Comparison of ENCODE assay signal across 8 cellular contexts in genomic region chr6:99868074-99868702, GRCh38.
A peak's percentile ranks its signal among the peaks of the same experiment; 100 is the strongest.
DNase-seq lines count a peak whose midpoint lies in the region; FAIRE-seq and TF ChIP-seq lines count a peak whose summit lies in the region.

No MANE protein-coding gene starts in this region.

- FAIRE-seq in G401.6 (lab: Jason Lieb, UNC) (peak; percentile 94), RCC 7860 (lab: Jason Lieb, UNC) (peak; percentile 36), frontal cortex (lab: Jason Lieb, UNC) (peak; percentile 21)

- no peaks in the 10 kb centered on the region for H3K27me3 ChIP-seq in ovary

- peak overlapping the region; percentile 19 for H3K4me3 Mint-ChIP-seq in type B pancreatic cell

- no peak overlapping the region for H3K4me3 ChIP-seq in ovary

- no peak for TF ChIP-seq POLR2A in ovary (IDR thresholded peaks at IDR 0.05)

- 1 to 9% (median 3%) methylated on average over 13 of the region's 13 CpGs for WGBS in ovary, 3 donors

- no peaks in the 10 kb centered on the region for H3K9me3 ChIP-seq in ovary

- TF ChIP-seq EP300 in ovary (IDR thresholded peaks at IDR 0.05): no peak

- H3K36me3 Mint-ChIP-seq in type B pancreatic cell: no peaks in the 10 kb centered on the region

- no peaks in the 10 kb centered on the region for H3K9me3 Mint-ChIP-seq in type B pancreatic cell

- intact Hi-C loops in ovary (cut with DNase I): no loop called here

- peak; percentile 29 for DNase-seq in H4 (ENCODE audit: low spot score)
- peak; percentile 61 to 72 for DNase-seq in Kasumi-1 (lab: John Stamatoyannopoulos, UW)
- peak; percentile 21 for DNase-seq in RCC 7860 (ENCODE audit: low spot score)
- peak; percentile 38 for DNase-seq in activated T-helper 9 cell treated with anti-CD3 and anti-CD28 coated beads, Interleukin-2, amount 50 U/mL, for 16 hours (ENCODE audit: low read depth)
- DNase-seq in frontal cortex (ENCODE audit: low spot score in 2 of 2): peak; percentile 8 to 22
- peak; percentile 39 to 66 (median 59) for DNase-seq in ovary
- peak; percentile 75 for DNase-seq in type B pancreatic cell (ENCODE audit: extremely low spot score, unreplicated experiment)

- no peaks in the 10 kb centered on the region for H3K4me1 Mint-ChIP-seq in type B pancreatic cell (ENCODE audit: unreplicated experiment)

- H3K27ac Mint-ChIP-seq in type B pancreatic cell: no peak overlapping the region

- H3K36me3 ChIP-seq in ovary: no peaks in the 10 kb centered on the region

- H3K4me1 ChIP-seq in ovary (ENCODE audit: insufficient read depth): peaks cover 1% of the 10 kb centered on the region

- peak in 1 of 3 donors; percentile 30 for TF ChIP-seq CTCF in ovary (IDR thresholded peaks at IDR 0.05)
- TF ChIP-seq CTCF in type B pancreatic cell (conservative IDR thresholded peaks at IDR 0.05): peak; percentile 98

- peaks cover 48% of the 10 kb centered on the region for H3K27me3 Mint-ChIP-seq in type B pancreatic cell

- no peak overlapping the region for H3K27ac ChIP-seq in ovary

Comparison
In these comparisons a context has a peak if more than half of its experiments do, and no peak if none do; other contexts are left out.
1. DNase-seq: peak in every context shown above with its lines; median percentile 75 in type B pancreatic cell; 66 in Kasumi-1; 59 in ovary; 38 in activated T-helper 9 cell treated with anti-CD3 and anti-CD28 coated beads, Interleukin-2, amount 50 U/mL, for 16 hours; 29 in H4; 21 in RCC 7860; 15 in frontal cortex.